ENCODE assay signal across 8 cellular contexts in genomic region chr17:6556121-6557039, GRCh38. TPM values are rescaled to one million over a fixed set of nuclear protein-coding genes. Genes with fewer than 3 reads are reported as not detected.
DNase-seq lines count a peak whose midpoint lies in the region; ATAC-seq and TF ChIP-seq lines count a peak whose summit lies in the region.

Gene PITPNM3, minus strand, starts transcription at chr17:6556555. Its CDS starts 149 bp downstream, at chr17:6556406.

- intact Hi-C loops in natural killer cell (cut with micrococcal nuclease): no loop called here

- peaks cover 3% of the 10 kb centered on the region for H3K4me1 Mint-ChIP-seq in endothelial cell (ENCODE audit: unreplicated experiment)
- peaks cover 6 to 14% of the 10 kb centered on the region in 2 donors for H3K4me1 Mint-ChIP-seq in natural killer cell

- CTCF ChIA-PET in BJ (lab: Yijun Ruan, JAX): no interaction called here

- H3K27me3 Mint-ChIP-seq in endothelial cell (ENCODE audit: unreplicated experiment) (peaks cover 32% of the 10 kb centered on the region), natural killer cell (ENCODE audit: low read depth in 2 of 2) (peaks cover 46 to 52% of the 10 kb centered on the region in 2 donors)

- H3K27me3 ChIP-seq in BJ (ENCODE audit: control insufficient read depth, insufficient read depth, low read length): peaks cover 16% of the 10 kb centered on the region

- H3K36me3 Mint-ChIP-seq in endothelial cell (ENCODE audit: low read depth, unreplicated experiment) (peaks cover 4% of the 10 kb centered on the region), natural killer cell (no peaks in the 10 kb centered on the region)

- H3K4me3 Mint-ChIP-seq in endothelial cell (ENCODE audit: unreplicated experiment) (peak within 1 kb of the TSS; percentile 67), natural killer cell (peak within 1 kb of the TSS; percentile 78)

- no peaks in the 10 kb centered on the region for H3K36me3 ChIP-seq in BJ (ENCODE audit: control insufficient read depth, insufficient read depth, low read length)

- ATAC-seq in natural killer cell (peak in 1 of 3 donors; percentile 45), HG03097 (IDR thresholded peaks at IDR 0.05; ENCODE audit: low FRiP score, unreplicated experiment) (no peak)

- H3K4me3 ChIP-seq in BJ (ENCODE audit: low read depth, low read length): peak within 1 kb of the TSS; percentile 40

- H3K27ac Mint-ChIP-seq in endothelial cell (ENCODE audit: unreplicated experiment): no peak within 1 kb of the TSS
- H3K27ac Mint-ChIP-seq in natural killer cell: no peak within 1 kb of the TSS

- H3K9me3 Mint-ChIP-seq in endothelial cell (ENCODE audit: unreplicated experiment) (no peaks in the 10 kb centered on the region), natural killer cell (no peaks in the 10 kb centered on the region)

- TF ChIP-seq CTCF in BJ (IDR thresholded peaks at IDR 0.05; ENCODE audit: insufficient read depth, low read depth, low read length): no peak
- no peak for TF ChIP-seq CTCF in endothelial cell (IDR thresholded peaks at IDR 0.05; ENCODE audit: unreplicated experiment)
- TF ChIP-seq CTCF in natural killer cell (IDR thresholded peaks at IDR 0.05): no peak

- DNase-seq in BJ (ENCODE audit: low read depth) (no peak), NCI-H69 (lab: John Stamatoyannopoulos, UW) (peak; percentile 22), endothelial cell (ENCODE audit: low spot score) (peak; percentile 25), natural killer cell (no peak), cerebellar nuclear complex (lab: John Stamatoyannopoulos, UW) (no peak), HK-2 (ENCODE audit: unreplicated experiment) (no peak)
- no peak for DNase-seq in stimulated activated CD4-positive, alpha-beta T cell treated with anti-CD3 and anti-CD28 coated beads, Interleukin-1b, Interleukin-23, amount 100 ng/mL, for 48 hours

- POLR2A ChIA-PET in BJ (lab: Charles Lee): no interaction called here

RNA-seq across cellular contexts. Expression of gene PITPNM3, which starts in this region (rescaled TPM):
- 0.39 and 0.64 TPM in 2 replicates for polyA plus RNA-seq in BJ (2011; rRNA removed)
- polyA minus RNA-seq in BJ (2011; rRNA and poly(A)+ RNA removed): 0.87 and 1.2 TPM in 2 replicates
- total RNA-seq in endothelial cell (ENCODE audit: unreplicated experiment) (0.72 TPM), natural killer cell (under 1 TPM; 0.42 to 0.75 (median 0.50) TPM)

Comparison
In these comparisons a context has a peak if more than half of its experiments do, and no peak if none do; other contexts are left out.
1. Peak in DNase-seq in endothelial cell; RNA of the gene not detected or under 1 TPM.